34 cellular contexts compared by ENCODE assay signal in the genomic region with DNA sequence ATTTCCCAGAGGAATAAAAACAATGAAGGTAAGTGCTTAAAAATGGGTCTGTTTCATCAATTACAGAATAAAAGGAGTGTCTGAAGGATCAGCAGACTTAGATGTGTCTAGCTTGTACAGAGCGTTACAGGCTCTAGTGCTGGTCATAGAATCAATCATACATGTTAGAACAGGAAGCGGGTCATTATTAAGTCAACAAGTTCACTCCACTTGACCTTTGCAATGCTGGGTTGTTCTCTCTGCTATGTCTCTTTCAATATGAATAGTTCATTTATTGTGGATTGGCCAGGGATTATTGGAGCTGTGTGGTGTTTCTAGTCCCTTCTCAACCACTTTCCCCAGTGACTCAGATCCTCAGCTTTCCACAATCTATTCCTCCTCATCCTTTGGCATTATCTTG. TPM values are rescaled to one million over a fixed set of nuclear protein-coding genes. Genes with fewer than 3 reads are reported as not detected.
"Had no signal": no experiment of that assay in that cellular context is flagged by ENCODE, and none has a peak within 500 bp of the region (broad histone marks: within the 10 kb centered on the region; RNA-seq: fewer than 3 reads in every experiment).

No MANE protein-coding gene starts in this region.

- H3K27ac ChIP-seq: brain microvascular endothelial cell, cardiac muscle cell, Peyer's patch had no signal

- H3K9me3 ChIP-seq: Peyer's patch, SK-N-SH had no signal

- H3K36me3 ChIP-seq: brain microvascular endothelial cell, cardiac muscle cell, Peyer's patch had no signal

- H3K4me1 ChIP-seq: Peyer's patch had no signal

- H3K9ac ChIP-seq: SK-N-SH had no signal

- H3K4me3 Mint-ChIP-seq: activated CD4-positive, alpha-beta T cell treated with anti-CD3 and anti-CD28 coated beads, Interleukin-2, amount 10 ng/mL, durations not matched to agents 24 days and 14 days; activated CD8-positive, alpha-beta T cell treated with anti-CD3 and anti-CD28 coated beads for 36 hours; activated naive CD8-positive, alpha-beta T cell treated with anti-CD3 and anti-CD28 coated beads for 36 hours; activated T-cell treated with anti-CD3 and anti-CD28 coated beads, Interleukin-2, amount 50 U/mL, for 72 hours; activated T-helper 17 cell treated with anti-CD3 and anti-CD28 coated beads, Interleukin-2, amount 50 U/mL, for 72 hours; T-helper 1 cell treated with Interleukin-12 subunit alpha and Interleukin-12 subunit beta and Interleukin-4 antibody, amounts not matched to agents 30 μg/mL and 1 μg/mL, for 36 hours; T-helper 2 cell treated with Interferon-gamma antibody and Interleukin-4, amounts not matched to agents 5 μg/mL and 100 μg/mL, for 36 hours had no signal

- H3K4me1 Mint-ChIP-seq: activated CD4-positive, alpha-beta T cell treated with anti-CD3 and anti-CD28 coated beads, Interleukin-2, amount 10 ng/mL, durations not matched to agents 24 days and 14 days; activated naive CD8-positive, alpha-beta T cell treated with anti-CD3 and anti-CD28 coated beads for 36 hours; activated T-helper 17 cell treated with anti-CD3 and anti-CD28 coated beads, Interleukin-2, amount 50 U/mL, for 72 hours had no signal

- H3K27me3 ChIP-seq: brain microvascular endothelial cell, cardiac muscle cell, Peyer's patch had no signal

- H3K27ac Mint-ChIP-seq: activated CD4-positive, alpha-beta T cell treated with anti-CD3 and anti-CD28 coated beads, Interleukin-2, amount 10 ng/mL, durations not matched to agents 24 days and 14 days; activated CD8-positive, alpha-beta T cell treated with anti-CD3 and anti-CD28 coated beads for 36 hours; activated naive CD8-positive, alpha-beta T cell treated with anti-CD3 and anti-CD28 coated beads for 36 hours; activated T-cell treated with anti-CD3 and anti-CD28 coated beads, Interleukin-2, amount 50 U/mL, for 72 hours; activated T-helper 17 cell treated with anti-CD3 and anti-CD28 coated beads, Interleukin-2, amount 50 U/mL, for 72 hours; T-helper 1 cell treated with Interleukin-12 subunit alpha and Interleukin-12 subunit beta and Interleukin-4 antibody, amounts not matched to agents 30 μg/mL and 1 μg/mL, for 36 hours; T-helper 2 cell treated with Interferon-gamma antibody and Interleukin-4, amounts not matched to agents 5 μg/mL and 100 μg/mL, for 36 hours had no signal

- FAIRE-seq: TTC549 had no signal

- DNase-seq: activated CD4-positive, alpha-beta T cell treated with anti-CD3 and anti-CD28 coated beads, Interleukin-2, amount 10 ng/mL, durations not matched to agents 24 days and 14 days; activated CD4-positive, alpha-beta T cell treated with anti-CD3 and anti-CD28 coated beads, Interleukin-2, amount 50 U/mL, for 4 hours; activated CD8-positive, alpha-beta T cell treated with anti-CD3 and anti-CD28 coated beads for 36 hours; activated effector memory CD4-positive, alpha-beta T cell treated with anti-CD3 and anti-CD28 coated beads, Interleukin-2, amount 50 U/mL, for 16 hours; activated naive CD4-positive, alpha-beta T cell; activated naive CD4-positive, alpha-beta T cell treated with anti-CD3 and anti-CD28 coated beads, Interleukin-2, amount 50 U/mL, for 16 hours; activated naive CD8-positive, alpha-beta T cell treated with anti-CD3 and anti-CD28 coated beads for 36 hours; activated T-cell treated with anti-CD3 and anti-CD28 coated beads, Interleukin-2, amount 50 U/mL, for 1 hour; activated T-cell treated with anti-CD3 and anti-CD28 coated beads, Interleukin-2, amount 50 U/mL, for 72 hours; amniotic stem cell; aorta; brain microvascular endothelial cell; Karpas-422; KBM-7; NCI-H1105; NCI-H1417 treated with DMSO at 0.1 percent for 48 hours; NCI-H1694; NCI-H1930; NCI-H2081 treated with DMSO at 0.1 percent for 48 hours; NCI-H226; NCI-H446 treated with DMSO at 0.1 percent for 48 hours; NCI-H524; NCI-H69; NK-92 treated with Interleukin-12 subunit alpha and Interleukin-12 subunit beta, amount 100 ng/mL, for 24 hours; PC-3; Peyer's patch; RPMI8226; SK-N-SH had no signal

- H3K36me3 Mint-ChIP-seq: activated naive CD8-positive, alpha-beta T cell treated with anti-CD3 and anti-CD28 coated beads for 36 hours had no signal

- H3K4me2 ChIP-seq: SK-N-SH had no signal

- H3K4me3 ChIP-seq: cardiac muscle cell, Peyer's patch had no signal

- H3K27me3 Mint-ChIP-seq: activated CD4-positive, alpha-beta T cell treated with anti-CD3 and anti-CD28 coated beads, Interleukin-2, amount 10 ng/mL, durations not matched to agents 24 days and 14 days had no signal

RNA-seq across cellular contexts. Expression of a gene that starts 20.7 kb away (rescaled TPM):
- total RNA-seq: activated CD4-positive, alpha-beta T cell treated with anti-CD3 and anti-CD28 coated beads, Interleukin-2, amount 10 ng/mL, durations not matched to agents 24 days and 14 days; activated CD8-positive, alpha-beta memory T cell treated with anti-CD3 and anti-CD28 coated beads for 36 hours; activated CD8-positive, alpha-beta T cell treated with anti-CD3 and anti-CD28 coated beads for 36 hours; activated naive CD8-positive, alpha-beta T cell treated with anti-CD3 and anti-CD28 coated beads for 36 hours; activated T-cell treated with anti-CD3 and anti-CD28 coated beads, Interleukin-2, amount 50 U/mL, for 72 hours; activated T-helper 17 cell treated with anti-CD3 and anti-CD28 coated beads, Interleukin-2, amount 50 U/mL, for 72 hours; PC-3 had no signal
